8 cellular contexts compared by ENCODE assay signal in the genomic region with DNA sequence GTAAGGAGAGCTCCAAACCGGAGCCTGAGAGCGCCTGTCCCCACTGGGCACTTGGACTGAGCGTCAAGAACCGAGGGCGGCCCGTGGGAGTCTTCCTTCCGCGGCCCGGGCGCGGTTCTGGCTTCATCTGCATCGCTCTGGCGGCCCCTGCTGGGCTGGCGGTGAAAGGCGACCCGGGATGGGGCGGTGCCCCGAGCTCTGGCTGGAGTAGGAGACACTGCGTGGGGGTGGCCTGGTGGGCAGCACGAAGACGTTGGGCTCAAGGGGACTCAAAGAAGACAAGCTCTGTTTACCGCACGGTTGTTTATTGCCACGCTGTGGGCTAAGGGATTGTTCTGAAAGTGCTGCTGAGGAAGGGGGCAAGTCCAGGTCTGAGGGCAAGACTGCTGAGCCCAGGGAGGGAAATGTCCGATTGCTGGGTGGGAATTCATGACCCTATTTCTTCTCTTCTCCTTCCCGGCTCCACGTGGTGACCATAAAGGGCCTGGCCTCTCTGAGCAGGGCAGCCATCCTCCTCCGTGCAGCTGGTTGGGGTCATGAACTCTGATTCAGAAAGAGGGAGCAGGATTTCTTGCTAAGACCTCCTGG. TPM values are rescaled to one million over a fixed set of nuclear protein-coding genes. Genes with fewer than 3 reads are reported as not detected.
DNase-seq lines count a peak whose midpoint lies in the region; ATAC-seq, FAIRE-seq and TF ChIP-seq lines count a peak whose summit lies in the region.

No MANE protein-coding gene starts in this region.

- H2AFZ ChIP-seq in Karpas-422 (ENCODE audit: low read length) = peak overlapping the region; percentile 79
- H2AFZ ChIP-seq in GM12878 (ENCODE audit: control insufficient read depth, low read depth, low read length) = peak overlapping the region; percentile 82

- SMC1A ChIA-PET in GM12878 (lab: Charles Lee; ENCODE audit: uncharacterized antibody, unreplicated experiment) = interaction anchor here (0.7 to 34.4 kb wide), 39 partner anchors 9 to 358 kb away, joined by 3 to 1048 read pairs (median 5); a partner anchor contains a TSS

- no peaks in the 10 kb centered on the region for H3K27me3 ChIP-seq in BLaER1
- H3K27me3 ChIP-seq in Karpas-422 (ENCODE audit: low read length) = no peaks in the 10 kb centered on the region
- H3K27me3 ChIP-seq in GM12878 (replicated peaks in 1 of 2; ENCODE audit: control insufficient read depth in 2 of 2, insufficient read depth in 2 of 2, low read length in 1 of 2) = no peaks in the 10 kb centered on the region
- H3K27me3 ChIP-seq in iPS-15b (ENCODE audit: control insufficient read depth, insufficient read depth, low read length) = peaks cover 3% of the 10 kb centered on the region

- peak overlapping the region; percentile 70 for H3K4me2 ChIP-seq in BLaER1
- H3K4me2 ChIP-seq in Karpas-422 (ENCODE audit: low read depth, low read length, poor library complexity, severe bottlenecking) = peak overlapping the region; percentile 51
- peak overlapping the region; percentile 75 for H3K4me2 ChIP-seq in GM12878 (ENCODE audit: control insufficient read depth, insufficient read depth)

- H3K9ac ChIP-seq in BLaER1 (peak overlapping the region; percentile 56; the same call in 1 of the 2 replicates), Karpas-422 (ENCODE audit: low read length) (peak overlapping the region; percentile 22; the same call in 1 of the 2 replicates), GM12878 (ENCODE audit: control insufficient read depth, insufficient read depth, low read length) (peak overlapping the region; percentile 35; the same call in 1 of the 2 replicates), iPS-15b (ENCODE audit: low read depth, low read length) (peak overlapping the region; percentile 81)

- no peaks in the 10 kb centered on the region for H3K79me2 ChIP-seq in Karpas-422 (ENCODE audit: low read length)
- no peaks in the 10 kb centered on the region for H3K79me2 ChIP-seq in GM12878 (ENCODE audit: control insufficient read depth, insufficient read depth, low read length)

- no peak for FAIRE-seq in GM12878 (lab: Jason Lieb, UNC)

- TF ChIP-seq CTCF in GM12878 (IDR thresholded peaks at IDR 0.05 in 2 of 3, conservative IDR thresholded peaks at IDR 0.05 in 1 of 3; ENCODE audit: control insufficient read depth in 2 of 3, extremely low read depth in 1 of 3, insufficient read depth in 1 of 3, low read depth in 3 of 3, low read length in 3 of 3) = peak; percentile 92 to 99 (median 97)

- no TSS peak for BruUV-seq in GM12878 (replicated peaks; lab: Mats Ljungman, UMichigan)

- POLR2A ChIA-PET in GM12878 (lab: Charles Lee) = interaction anchor here (0.5 to 3.7 kb wide), 6 partner anchors 41 to 159 kb away, joined by 3 to 32 read pairs (median 4); a partner anchor contains a TSS

- WGBS in GM12878 (ENCODE audit: insufficient coverage, insufficient replicate concordance, low lambda C conversion rate, missing lambda C conversion rate) = 3% methylated on average over 28 of the region's 28 CpGs

- TF ChIP-seq POLR2A in GM12878 (IDR thresholded peaks at IDR 0.05; ENCODE audit: low read depth, low read length) = no peak

- no peak for TF ChIP-seq EP300 in GM12878 (IDR thresholded peaks at IDR 0.05; ENCODE audit: borderline replicate concordance in 1 of 2, control insufficient read depth in 1 of 2, low read depth in 2 of 2, low read length in 2 of 2)

- H3K4me3 ChIP-seq in BLaER1 (no peak overlapping the region), Karpas-422 (ENCODE audit: low read length) (peak overlapping the region; percentile 23; the same call in 1 of the 2 replicates), GM12878 (no peak overlapping the region), iPS-15b (ENCODE audit: low read depth, low read length) (peak overlapping the region; percentile 30), skin epidermis (peak overlapping the region in 3 of 7 experiments; percentile 1 to 12 (median 9))

- in situ Hi-C loops in GM12878 (cut with MboI) = no loop called here

- intact Hi-C loops in GM12878 (cut with micrococcal nuclease; ENCODE audit: unreplicated experiment) = loop anchor here (1.0 kb wide), 2 partner anchors 54 to 91 kb away; no protein-coding TSS in a partner anchor

- DNase-seq in Karpas-422 (peak; percentile 89), UCSD-AML1 (lab: John Stamatoyannopoulos, UW; ENCODE audit: unreplicated experiment) (peak; percentile 83), GM12878 (ENCODE audit: low read depth, low spot score) (no peak), putamen (ENCODE audit: low spot score) (no peak)

- H3K9me3 ChIP-seq in BLaER1 (peaks cover 15% of the 10 kb centered on the region), Karpas-422 (ENCODE audit: low read length) (no peaks in the 10 kb centered on the region), GM12878 (replicated peaks; ENCODE audit: control insufficient read depth, insufficient read depth, low read length) (no peaks in the 10 kb centered on the region; the same call in 2 of the 3 replicates), iPS-15b (ENCODE audit: control insufficient read depth, insufficient read depth, low read length) (no peaks in the 10 kb centered on the region)

- RAD21 ChIA-PET in GM12878 (lab: Charles Lee; ENCODE audit: unreplicated experiment) = interaction anchor here (0.8 to 19.6 kb wide), 37 partner anchors 9 to 294 kb away, joined by 3 to 616 read pairs (median 5); a partner anchor contains a TSS

- peak; percentile 98 for TF ChIP-seq RAD21 in GM12878 (IDR thresholded peaks at IDR 0.05; ENCODE audit: insufficient read depth, low read depth, low read length)

- peaks cover 24% of the 10 kb centered on the region for H3K4me1 ChIP-seq in BLaER1
- H3K4me1 ChIP-seq in Karpas-422 (ENCODE audit: low read length) = peaks cover 9% of the 10 kb centered on the region
- no peaks in the 10 kb centered on the region for H3K4me1 ChIP-seq in GM12878 (ENCODE audit: control insufficient read depth, insufficient read depth, low read length)
- peaks cover 5% of the 10 kb centered on the region for H3K4me1 ChIP-seq in iPS-15b (ENCODE audit: control insufficient read depth, insufficient read depth, low read length)

- H4K20me1 ChIP-seq in BLaER1 (no peaks in the 10 kb centered on the region), Karpas-422 (ENCODE audit: insufficient read depth, low read depth, low read length) (no peaks in the 10 kb centered on the region), GM12878 (ENCODE audit: control insufficient read depth, insufficient read depth) (no peaks in the 10 kb centered on the region)

- H3K9me2 ChIP-seq in Karpas-422 (replicated peaks; ENCODE audit: insufficient read depth, low read length) = no peaks in the 10 kb centered on the region

- CTCF ChIA-PET in GM12878 (lab: Yijun Ruan, JAX) = interaction anchor here (0.7 to 21.2 kb wide), 51 partner anchors 8 to 352 kb away, joined by 3 to 930 read pairs (median 6); a partner anchor contains a TSS

- H3K27ac ChIP-seq in BLaER1 (peak overlapping the region; percentile 70), Karpas-422 (ENCODE audit: low read length) (no peak overlapping the region), GM12878 (ENCODE audit: control insufficient read depth, insufficient read depth) (no peak overlapping the region), skin epidermis (peak overlapping the region in 19 of 21 experiments; percentile 30 to 83 (median 66))

- ATAC-seq in GM19397 (IDR thresholded peaks at IDR 0.05; ENCODE audit: unreplicated experiment) = peak; percentile 77
- peak; percentile 100 for ATAC-seq in GM12878

- H3K36me3 ChIP-seq in BLaER1 = peaks cover 3% of the 10 kb centered on the region; the same call in 1 of the 2 replicates
- no peaks in the 10 kb centered on the region for H3K36me3 ChIP-seq in Karpas-422 (ENCODE audit: insufficient read depth, low read length)
- no peaks in the 10 kb centered on the region for H3K36me3 ChIP-seq in GM12878 (ENCODE audit: control insufficient read depth in 2 of 2, insufficient read depth in 2 of 2, low read length in 1 of 2)
- no peaks in the 10 kb centered on the region for H3K36me3 ChIP-seq in iPS-15b (ENCODE audit: control insufficient read depth, insufficient read depth, low read length)

RNA-seq across cellular contexts. Expression of a gene that starts 29.8 kb away (rescaled TPM):
- total RNA-seq in Karpas-422 (2014; rRNA removed; shearing (Covaris generic); ENCODE audit: low replicate concordance) = 3.2 and 6.3 TPM in 2 replicates
- total RNA-seq in GM12878 (2013; cell fraction: nucleolus; rRNA removed) = 11.2 and 14.9 TPM in 2 replicates
- total RNA-seq in GM12878 (2014; rRNA removed) (11.2 and 11.9 TPM in 2 replicates), GM12878 (2014; rRNA removed; fragmentation: Illumina TruSeq; extraction: Trizol) (9.3 and 16.0 TPM in 2 replicates), GM12878 (2021) (15.2 and 17.1 TPM in 2 replicates)
- polyA plus RNA-seq in GM12878 (2011; ENCODE audit: low read depth) = 0.20 TPM
- polyA plus RNA-seq in GM12878 (2011; rRNA removed) (2.0 and 2.5 TPM in 2 replicates), GM12878 (2014; fragmentation: Illumina TruSeq; extraction: Trizol) (10.4 and 12.8 TPM in 2 replicates), GM12878 (2014; fragmentation: Nextera tagmentation; extraction: Ambion mirVana) (1 to 10 TPM; 5.7 to 8.0 TPM), GM12878 (2014; rRNA removed) (11.1 and 12.2 TPM in 2 replicates), GM12878 (2016; fragmentation: Nextera tagmentation; extraction: Ambion mirVana) (10 to 100 TPM; 16.9 to 20.9 TPM)
- 3.2 and 4.3 TPM in 2 replicates for polyA plus RNA-seq in GM12878 (2011; cell fraction: cytosol; rRNA removed)
- polyA plus RNA-seq in GM12878 (2011; cell fraction: nucleus; rRNA removed) = 5.4 and 7.6 TPM in 2 replicates
- polyA plus RNA-seq in GM12878 (2012) = 0.54 and 1.2 TPM in 2 replicates
- 2.0 and 2.3 TPM in 2 replicates for polyA minus RNA-seq in GM12878 (2011; rRNA and poly(A)+ RNA removed)
- 0.62 and 1.2 TPM in 2 replicates for polyA minus RNA-seq in GM12878 (2011; cell fraction: cytosol; rRNA and poly(A)+ RNA removed)
- polyA minus RNA-seq in GM12878 (2011; cell fraction: nucleus; rRNA and poly(A)+ RNA removed) = 1.1 and 1.2 TPM in 2 replicates

RNA-seq across cellular contexts. Expression of a gene that starts 57.2 kb away (rescaled TPM):
- total RNA-seq in Karpas-422 (2014; rRNA removed; shearing (Covaris generic); ENCODE audit: low replicate concordance) = 37.6 and 50.5 TPM in 2 replicates
- total RNA-seq in GM12878 (2013; cell fraction: nucleolus; rRNA removed) = 9.7 and 9.8 TPM in 2 replicates
- total RNA-seq in GM12878 (2014; rRNA removed) (22.5 and 23.6 TPM in 2 replicates), GM12878 (2014; rRNA removed; fragmentation: Illumina TruSeq; extraction: Trizol) (22.8 and 24.4 TPM in 2 replicates), GM12878 (2021) (49.3 and 54.6 TPM in 2 replicates)
- polyA plus RNA-seq in GM12878 (2011; ENCODE audit: low read depth) = 5.7 TPM
- polyA plus RNA-seq in GM12878 (2011; rRNA removed) (10.7 and 13.8 TPM in 2 replicates), GM12878 (2014; fragmentation: Illumina TruSeq; extraction: Trizol) (28.8 and 29.0 TPM in 2 replicates), GM12878 (2014; fragmentation: Nextera tagmentation; extraction: Ambion mirVana) (1 to 10 TPM; 6.7 to 9.2 TPM), GM12878 (2014; rRNA removed) (24.3 and 25.1 TPM in 2 replicates), GM12878 (2016; fragmentation: Nextera tagmentation; extraction: Ambion mirVana) (10 to 100 TPM; 38.4 to 39.0 TPM)
- polyA plus RNA-seq in GM12878 (2011; cell fraction: cytosol; rRNA removed) = 9.2 and 9.9 TPM in 2 replicates
- polyA plus RNA-seq in GM12878 (2011; cell fraction: nucleus; rRNA removed) = 21.7 and 22.7 TPM in 2 replicates
- 6.3 and 7.6 TPM in 2 replicates for polyA plus RNA-seq in GM12878 (2012)
- 12.9 and 16.5 TPM in 2 replicates for polyA minus RNA-seq in GM12878 (2011; rRNA and poly(A)+ RNA removed)
- polyA minus RNA-seq in GM12878 (2011; cell fraction: cytosol; rRNA and poly(A)+ RNA removed) = 5.3 and 8.6 TPM in 2 replicates
- 12.9 and 17.8 TPM in 2 replicates for polyA minus RNA-seq in GM12878 (2011; cell fraction: nucleus; rRNA and poly(A)+ RNA removed)

Comparison
In these comparisons a context has a peak if more than half of its experiments do, and no peak if none do; other contexts are left out.
1. H3K27ac ChIP-seq: peak in BLaER1 (single experiment) and skin epidermis (19 of 21); none in Karpas-422 (single experiment) and GM12878 (single experiment).
2. H3K4me3 ChIP-seq: peak in Karpas-422 (single experiment) and iPS-15b (single experiment); none in BLaER1 (single experiment) and GM12878 (single experiment).
3. H3K9ac ChIP-seq: peak in every context shown above with its lines; median percentile 81 in iPS-15b; 56 in BLaER1; 35 in GM12878; 22 in Karpas-422.
4. DNase-seq: peak in Karpas-422 (single experiment) and UCSD-AML1 (single experiment); none in GM12878 (single experiment) and putamen (single experiment).
5. Peak in every context shown above with its lines, with median percentiles within 50 percentile points of each other: H3K4me2 ChIP-seq.